Comparison of ENCODE assay signal across 2 cellular contexts in the genomic region with DNA sequence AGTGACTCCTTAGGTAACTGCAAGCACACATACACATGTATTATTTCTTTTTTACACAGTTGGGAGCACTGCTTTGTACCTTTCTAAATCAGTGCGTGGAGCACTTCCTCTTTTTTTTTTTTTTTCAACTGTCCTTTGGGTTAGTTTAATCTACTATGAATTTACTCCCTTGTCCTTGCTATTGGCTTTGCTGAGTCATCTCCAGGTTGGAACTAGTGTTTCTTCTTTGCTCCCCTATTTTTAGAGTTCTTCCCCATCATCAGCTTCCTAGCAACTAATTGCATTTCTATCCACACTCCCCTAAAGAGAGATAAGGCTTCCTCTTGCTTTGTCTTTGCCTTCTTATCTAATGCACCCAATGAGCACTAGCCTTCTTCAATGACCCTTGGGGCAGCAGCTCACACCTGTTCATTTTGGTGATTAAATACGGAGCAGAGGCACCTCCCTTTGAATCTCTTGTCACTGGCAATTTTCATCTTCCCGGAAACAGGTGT.
TF ChIP-seq lines count a peak whose summit lies in the region.

No MANE protein-coding gene starts in this region.

TF ChIP-seq in HCT116, 20 proteins besides CTCF, POLR2A, EP300 and RAD21:
- TF ChIP-seq SRF (IDR thresholded peaks at IDR 0.05; ENCODE audit: low read depth) (no peak), SIN3A (IDR thresholded peaks at IDR 0.05; ENCODE audit: low read depth) (no peak), MAX (IDR thresholded peaks at IDR 0.05) (no peak), CBX3 (IDR thresholded peaks at IDR 0.05; ENCODE audit: low read depth) (no peak), TCF7L2 (IDR thresholded peaks at IDR 0.05; ENCODE audit: borderline replicate concordance, extremely low read depth, insufficient read depth, insufficient read length) (no peak), JUND (IDR thresholded peaks at IDR 0.05) (no peak), EGR1 (IDR thresholded peaks at IDR 0.05; ENCODE audit: low read depth) (no peak), SP1 (IDR thresholded peaks at IDR 0.05; ENCODE audit: low read depth) (no peak), POLR2AphosphoS5 (IDR thresholded peaks at IDR 0.05; ENCODE audit: low read depth, low read length) (no peak), ELF1 (IDR thresholded peaks at IDR 0.05; ENCODE audit: borderline replicate concordance, low read depth) (no peak), EZH2 (IDR thresholded peaks at IDR 0.05) (no peak), YY1 (IDR thresholded peaks at IDR 0.05; ENCODE audit: extremely low read depth, insufficient replicate concordance, low read depth, low read length) (no peak), EZH2phosphoT487 (IDR thresholded peaks at IDR 0.05; ENCODE audit: borderline replicate concordance) (no peak), FOSL1 (IDR thresholded peaks at IDR 0.05; ENCODE audit: low read depth) (no peak), ZNF274 (IDR thresholded peaks at IDR 0.05; ENCODE audit: low read depth, low read length) (no peak)
- TF ChIP-seq, protein P1, sequence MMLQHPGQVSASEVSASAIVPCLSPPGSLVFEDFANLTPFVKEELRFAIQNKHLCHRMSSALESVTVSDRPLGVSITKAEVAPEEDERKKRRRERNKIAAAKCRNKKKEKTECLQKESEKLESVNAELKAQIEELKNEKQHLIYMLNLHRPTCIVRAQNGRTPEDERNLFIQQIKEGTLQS (IDR thresholded peaks at IDR 0.05), result no peak
- TF ChIP-seq, protein P2, sequence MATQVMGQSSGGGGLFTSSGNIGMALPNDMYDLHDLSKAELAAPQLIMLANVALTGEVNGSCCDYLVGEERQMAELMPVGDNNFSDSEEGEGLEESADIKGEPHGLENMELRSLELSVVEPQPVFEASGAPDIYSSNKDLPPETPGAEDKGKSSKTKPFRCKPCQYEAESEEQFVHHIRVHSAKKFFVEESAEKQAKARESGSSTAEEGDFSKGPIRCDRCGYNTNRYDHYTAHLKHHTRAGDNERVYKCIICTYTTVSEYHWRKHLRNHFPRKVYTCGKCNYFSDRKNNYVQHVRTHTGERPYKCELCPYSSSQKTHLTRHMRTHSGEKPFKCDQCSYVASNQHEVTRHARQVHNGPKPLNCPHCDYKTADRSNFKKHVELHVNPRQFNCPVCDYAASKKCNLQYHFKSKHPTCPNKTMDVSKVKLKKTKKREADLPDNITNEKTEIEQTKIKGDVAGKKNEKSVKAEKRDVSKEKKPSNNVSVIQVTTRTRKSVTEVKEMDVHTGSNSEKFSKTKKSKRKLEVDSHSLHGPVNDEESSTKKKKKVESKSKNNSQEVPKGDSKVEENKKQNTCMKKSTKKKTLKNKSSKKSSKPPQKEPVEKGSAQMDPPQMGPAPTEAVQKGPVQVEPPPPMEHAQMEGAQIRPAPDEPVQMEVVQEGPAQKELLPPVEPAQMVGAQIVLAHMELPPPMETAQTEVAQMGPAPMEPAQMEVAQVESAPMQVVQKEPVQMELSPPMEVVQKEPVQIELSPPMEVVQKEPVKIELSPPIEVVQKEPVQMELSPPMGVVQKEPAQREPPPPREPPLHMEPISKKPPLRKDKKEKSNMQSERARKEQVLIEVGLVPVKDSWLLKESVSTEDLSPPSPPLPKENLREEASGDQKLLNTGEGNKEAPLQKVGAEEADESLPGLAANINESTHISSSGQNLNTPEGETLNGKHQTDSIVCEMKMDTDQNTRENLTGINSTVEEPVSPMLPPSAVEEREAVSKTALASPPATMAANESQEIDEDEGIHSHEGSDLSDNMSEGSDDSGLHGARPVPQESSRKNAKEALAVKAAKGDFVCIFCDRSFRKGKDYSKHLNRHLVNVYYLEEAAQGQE (IDR thresholded peaks at IDR 0.05; ENCODE audit: low read depth), result no peak
- TF ChIP-seq, protein P3, sequence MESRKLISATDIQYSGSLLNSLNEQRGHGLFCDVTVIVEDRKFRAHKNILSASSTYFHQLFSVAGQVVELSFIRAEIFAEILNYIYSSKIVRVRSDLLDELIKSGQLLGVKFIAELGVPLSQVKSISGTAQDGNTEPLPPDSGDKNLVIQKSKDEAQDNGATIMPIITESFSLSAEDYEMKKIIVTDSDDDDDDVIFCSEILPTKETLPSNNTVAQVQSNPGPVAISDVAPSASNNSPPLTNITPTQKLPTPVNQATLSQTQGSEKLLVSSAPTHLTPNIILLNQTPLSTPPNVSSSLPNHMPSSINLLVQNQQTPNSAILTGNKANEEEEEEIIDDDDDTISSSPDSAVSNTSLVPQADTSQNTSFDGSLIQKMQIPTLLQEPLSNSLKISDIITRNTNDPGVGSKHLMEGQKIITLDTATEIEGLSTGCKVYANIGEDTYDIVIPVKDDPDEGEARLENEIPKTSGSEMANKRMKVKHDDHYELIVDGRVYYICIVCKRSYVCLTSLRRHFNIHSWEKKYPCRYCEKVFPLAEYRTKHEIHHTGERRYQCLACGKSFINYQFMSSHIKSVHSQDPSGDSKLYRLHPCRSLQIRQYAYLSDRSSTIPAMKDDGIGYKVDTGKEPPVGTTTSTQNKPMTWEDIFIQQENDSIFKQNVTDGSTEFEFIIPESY (IDR thresholded peaks at IDR 0.05; ENCODE audit: extremely low read depth, insufficient replicate concordance, low read length), result no peak

TF ChIP-seq in K562, 482 proteins besides CTCF, POLR2A, EP300 and RAD21 (continues in another document):
- TF ChIP-seq DMBX1 (CRISPR knock-in tag; IDR thresholded peaks at IDR 0.05; ENCODE audit: borderline replicate concordance) (no peak; the same call in 1 of the 2 replicates), ZFX (CRISPR knock-in tag; IDR thresholded peaks at IDR 0.05) (no peak), NFYB (IDR thresholded peaks at IDR 0.05; ENCODE audit: extremely low read depth, insufficient read length) (no peak), MAFK (IDR thresholded peaks at IDR 0.05; ENCODE audit: low read length) (peak; percentile 82), BCOR (IDR thresholded peaks at IDR 0.05) (peak; percentile 9; the same call in 1 of the 2 replicates), FOXJ2 (tag; IDR thresholded peaks at IDR 0.05) (0 out of 2 replicates have a peak, but pooled peaks have one; percentile 15), HNRNPK (IDR thresholded peaks at IDR 0.05; ENCODE audit: low read depth, low read length, poor library complexity, severe bottlenecking) (no peak), JUND (IDR thresholded peaks at IDR 0.05; ENCODE audit: borderline replicate concordance, low read depth, low read length) (peak; percentile 13; the same call in 1 of the 2 replicates), JUND (tag; IDR thresholded peaks at IDR 0.05; ENCODE audit: borderline replicate concordance, low read depth, low read length) (peak; percentile 50; the same call in 1 of the 3 replicates), ZC3H11A (IDR thresholded peaks at IDR 0.05; ENCODE audit: low read depth, low read length) (no peak), NONO (IDR thresholded peaks at IDR 0.05; ENCODE audit: low read depth in 2 of 2, low read length in 1 of 2) (no peak), ETS2 (tag; IDR thresholded peaks at IDR 0.05; ENCODE audit: borderline replicate concordance, poor library complexity, severe bottlenecking) (no peak), HDAC1 (IDR thresholded peaks at IDR 0.05) (peak in 1 of 2 experiments; percentile 94; a peak in 2 of 4 replicates), GATAD2B (IDR thresholded peaks at IDR 0.05; ENCODE audit: borderline replicate concordance) (no peak), CBX5 (IDR thresholded peaks at IDR 0.05; ENCODE audit: borderline replicate concordance, low read depth) (no peak), XRCC5 (IDR thresholded peaks at IDR 0.05; ENCODE audit: low read depth, low read length) (no peak), MAFF (IDR thresholded peaks at IDR 0.05; ENCODE audit: low read length) (peak; percentile 89), TAF15 (IDR thresholded peaks at IDR 0.05; ENCODE audit: low read depth, low read length) (no peak), HMGXB4 (CRISPR knock-in tag; IDR thresholded peaks at IDR 0.05) (no peak), ZNF766 (CRISPR knock-in tag; conservative IDR thresholded peaks at IDR 0.05) (0 out of 2 replicates have a peak, but pooled peaks have one; percentile 34), BRF1 (IDR thresholded peaks at IDR 0.05; ENCODE audit: borderline replicate concordance, extremely low read depth, insufficient read length) (no peak), MAFG (tag; conservative IDR thresholded peaks at IDR 0.05) (peak; percentile 94), RBM25 (IDR thresholded peaks at IDR 0.05; ENCODE audit: low read depth, low read length, severe bottlenecking) (no peak), GABPB2 (CRISPR knock-in tag; conservative IDR thresholded peaks at IDR 0.05) (no peak), ZC3H4 (CRISPR knock-in tag; IDR thresholded peaks at IDR 0.05; ENCODE audit: borderline replicate concordance) (no peak), KDM1A (IDR thresholded peaks at IDR 0.05) (peak; percentile 92 to 93), MCM7 (IDR thresholded peaks at IDR 0.05) (no peak), DPF2 (IDR thresholded peaks at IDR 0.05) (peak; percentile 71; the same call in 1 of the 2 replicates), RCOR1 (IDR thresholded peaks at IDR 0.05; ENCODE audit: borderline replicate concordance in 1 of 2, low read depth in 2 of 2, low read length in 2 of 2) (peak; percentile 85 to 90), TCF7L2 (IDR thresholded peaks at IDR 0.05; ENCODE audit: low read depth, low read length) (no peak), CBFA2T2 (conservative IDR thresholded peaks at IDR 0.05) (peak; percentile 78), KLF10 (CRISPR knock-in tag; IDR thresholded peaks at IDR 0.05) (no peak), LEF1 (IDR thresholded peaks at IDR 0.05) (peak; percentile 35; the same call in 1 of the 2 replicates), ZNF668 (CRISPR knock-in tag; IDR thresholded peaks at IDR 0.05) (no peak), IRF9 (tag; IDR thresholded peaks at IDR 0.05) (no peak), CHD4 (IDR thresholded peaks at IDR 0.05; ENCODE audit: insufficient read depth, insufficient replicate concordance, low read depth, low read length, poor library complexity, severe bottlenecking) (no peak), HDAC2 (IDR thresholded peaks at IDR 0.05) (peak; percentile 97), KDM4B (IDR thresholded peaks at IDR 0.05; ENCODE audit: borderline replicate concordance in 2 of 2, low read depth in 1 of 2) (no peak), ZNF77 (CRISPR knock-in tag; IDR thresholded peaks at IDR 0.05) (no peak), TAL1 (IDR thresholded peaks at IDR 0.05) (peak; percentile 53), ARID2 (IDR thresholded peaks at IDR 0.05) (no peak), SAFB (IDR thresholded peaks at IDR 0.05; ENCODE audit: borderline replicate concordance, low read depth, low read length) (no peak)
- TF ChIP-seq, protein P4, sequence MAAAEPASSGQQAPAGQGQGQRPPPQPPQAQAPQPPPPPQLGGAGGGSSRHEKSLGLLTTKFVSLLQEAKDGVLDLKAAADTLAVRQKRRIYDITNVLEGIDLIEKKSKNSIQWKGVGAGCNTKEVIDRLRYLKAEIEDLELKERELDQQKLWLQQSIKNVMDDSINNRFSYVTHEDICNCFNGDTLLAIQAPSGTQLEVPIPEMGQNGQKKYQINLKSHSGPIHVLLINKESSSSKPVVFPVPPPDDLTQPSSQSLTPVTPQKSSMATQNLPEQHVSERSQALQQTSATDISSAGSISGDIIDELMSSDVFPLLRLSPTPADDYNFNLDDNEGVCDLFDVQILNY (CRISPR knock-in tag; IDR thresholded peaks at IDR 0.05), result no peak
- TF ChIP-seq, protein P5, sequence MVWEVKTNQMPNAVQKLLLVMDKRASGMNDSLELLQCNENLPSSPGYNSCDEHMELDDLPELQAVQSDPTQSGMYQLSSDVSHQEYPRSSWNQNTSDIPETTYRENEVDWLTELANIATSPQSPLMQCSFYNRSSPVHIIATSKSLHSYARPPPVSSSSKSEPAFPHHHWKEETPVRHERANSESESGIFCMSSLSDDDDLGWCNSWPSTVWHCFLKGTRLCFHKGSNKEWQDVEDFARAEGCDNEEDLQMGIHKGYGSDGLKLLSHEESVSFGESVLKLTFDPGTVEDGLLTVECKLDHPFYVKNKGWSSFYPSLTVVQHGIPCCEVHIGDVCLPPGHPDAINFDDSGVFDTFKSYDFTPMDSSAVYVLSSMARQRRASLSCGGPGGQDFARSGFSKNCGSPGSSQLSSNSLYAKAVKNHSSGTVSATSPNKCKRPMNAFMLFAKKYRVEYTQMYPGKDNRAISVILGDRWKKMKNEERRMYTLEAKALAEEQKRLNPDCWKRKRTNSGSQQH (CRISPR knock-in tag; IDR thresholded peaks at IDR 0.05), result no peak
- TF ChIP-seq, protein P6, sequence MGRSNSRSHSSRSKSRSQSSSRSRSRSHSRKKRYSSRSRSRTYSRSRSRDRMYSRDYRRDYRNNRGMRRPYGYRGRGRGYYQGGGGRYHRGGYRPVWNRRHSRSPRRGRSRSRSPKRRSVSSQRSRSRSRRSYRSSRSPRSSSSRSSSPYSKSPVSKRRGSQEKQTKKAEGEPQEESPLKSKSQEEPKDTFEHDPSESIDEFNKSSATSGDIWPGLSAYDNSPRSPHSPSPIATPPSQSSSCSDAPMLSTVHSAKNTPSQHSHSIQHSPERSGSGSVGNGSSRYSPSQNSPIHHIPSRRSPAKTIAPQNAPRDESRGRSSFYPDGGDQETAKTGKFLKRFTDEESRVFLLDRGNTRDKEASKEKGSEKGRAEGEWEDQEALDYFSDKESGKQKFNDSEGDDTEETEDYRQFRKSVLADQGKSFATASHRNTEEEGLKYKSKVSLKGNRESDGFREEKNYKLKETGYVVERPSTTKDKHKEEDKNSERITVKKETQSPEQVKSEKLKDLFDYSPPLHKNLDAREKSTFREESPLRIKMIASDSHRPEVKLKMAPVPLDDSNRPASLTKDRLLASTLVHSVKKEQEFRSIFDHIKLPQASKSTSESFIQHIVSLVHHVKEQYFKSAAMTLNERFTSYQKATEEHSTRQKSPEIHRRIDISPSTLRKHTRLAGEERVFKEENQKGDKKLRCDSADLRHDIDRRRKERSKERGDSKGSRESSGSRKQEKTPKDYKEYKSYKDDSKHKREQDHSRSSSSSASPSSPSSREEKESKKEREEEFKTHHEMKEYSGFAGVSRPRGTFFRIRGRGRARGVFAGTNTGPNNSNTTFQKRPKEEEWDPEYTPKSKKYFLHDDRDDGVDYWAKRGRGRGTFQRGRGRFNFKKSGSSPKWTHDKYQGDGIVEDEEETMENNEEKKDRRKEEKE (IDR thresholded peaks at IDR 0.05; ENCODE audit: borderline replicate concordance in 1 of 2, control insufficient read depth in 1 of 2, low read depth in 2 of 2, low read length in 1 of 2), result no peak
